20 cellular contexts compared by ENCODE assay signal in the genomic region with DNA sequence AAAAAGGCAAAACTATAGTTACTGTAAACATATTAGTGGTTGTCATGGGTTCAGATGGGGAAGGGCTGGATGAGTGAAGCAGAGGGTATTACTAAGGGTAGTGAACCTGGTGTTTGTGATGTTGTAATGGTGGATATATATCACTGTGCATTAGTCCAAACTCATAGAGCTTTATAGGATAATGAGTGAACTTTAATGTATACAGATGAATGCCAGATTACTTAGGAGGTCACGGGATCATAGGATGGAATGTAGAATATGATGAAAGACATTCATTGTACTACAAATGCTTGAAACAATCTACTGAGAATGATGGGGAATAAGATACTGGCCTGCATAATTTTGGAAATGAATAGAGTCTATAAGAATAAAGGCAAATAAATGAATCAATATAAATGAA.
DNase-seq lines count a peak whose midpoint lies in the region; TF ChIP-seq lines count a peak whose summit lies in the region.
"Had no signal": no experiment of that assay in that cellular context is flagged by ENCODE, and none has a peak within 500 bp of the region (broad histone marks: within the 10 kb centered on the region; RNA-seq: fewer than 3 reads in every experiment).

No MANE protein-coding gene starts in this region.

- CTCF ChIA-PET in OCI-LY7 (lab: Charles Lee; ENCODE audit: unreplicated experiment), result no interaction called here

- H3K4me3 ChIP-seq in OCI-LY7 (ENCODE audit: low read depth, low read length, poor library complexity, severe bottlenecking), result peak overlapping the region; percentile 25
- H3K4me3 ChIP-seq in skeletal muscle cell (ENCODE audit: low read depth, low read length), result no peak overlapping the region
- H3K4me3 ChIP-seq: GM23248, HAP-1, SK-N-MC had no signal

- peaks cover 32% of the 10 kb centered on the region; the same call in 1 of the 2 replicates for H3K9me3 ChIP-seq in OCI-LY7 (ENCODE audit: low read length)
- H3K9me3 ChIP-seq: HAP-1 had no signal

- DNase-seq in HCEC 1CT, result peak; percentile 32
- DNase-seq in OCI-LY7 (ENCODE audit: low spot score), result no peak
- peak; percentile 69 for DNase-seq in foreskin melanocyte
- DNase-seq in skeletal muscle cell (ENCODE audit: low read depth), result peak; percentile 5
- DNase-seq in activated CD4-positive, CD25-positive, alpha-beta regulatory T cell treated with anti-CD3 and anti-CD28 coated beads, Interleukin-2, amount 50 U/mL, for 72 hours, result no peak
- DNase-seq in GDM1 (lab: John Stamatoyannopoulos, UW), result no peak
- no peak for DNase-seq in NCI-H2081 (lab: John Stamatoyannopoulos, UW)
- DNase-seq: DMS79 treated with DMSO at 0.1 percent for 48 hours, GM23248, NCI-H1092 treated with DMSO at 0.1 percent for 48 hours, NCI-H146, NCI-H2029 treated with DMSO at 0.1 percent for 48 hours, NCI-H2171 treated with DMSO at 0.1 percent for 48 hours, NCI-H446, NCI-H526 treated with DMSO at 0.1 percent for 48 hours, OCI-M1, Right ventricle myocardium superior had no signal

- no peaks in the 10 kb centered on the region for H3K79me2 ChIP-seq in OCI-LY7 (ENCODE audit: insufficient read depth, low read depth, low read length)

- peak overlapping the region; percentile 46 for H3K4me2 ChIP-seq in OCI-LY7 (ENCODE audit: low read length)

- intact Hi-C loops in OCI-LY7 (cut with micrococcal nuclease; ENCODE audit: unreplicated experiment), result no loop called here

- no peaks in the 10 kb centered on the region for H3K9me2 ChIP-seq in OCI-LY7 (ENCODE audit: insufficient read depth, low read length)

- peaks cover 19% of the 10 kb centered on the region for H3K36me3 ChIP-seq in OCI-LY7 (ENCODE audit: insufficient read depth, low read length)
- H3K36me3 ChIP-seq: HAP-1 had no signal

- H3K4me1 ChIP-seq in OCI-LY7 (ENCODE audit: insufficient read depth, low read length, poor library complexity, severe bottlenecking), result peaks cover 18% of the 10 kb centered on the region

- TF ChIP-seq CTCF in OCI-LY7 (conservative IDR thresholded peaks at IDR 0.05; ENCODE audit: low read length), result no peak

- H3K27ac ChIP-seq in OCI-LY7 (ENCODE audit: low read depth, low read length, poor library complexity, severe bottlenecking), result peak overlapping the region; percentile 58
- H3K27ac ChIP-seq: C4-2B, GM23248, SK-N-MC had no signal

- peak overlapping the region; percentile 71 for H2AFZ ChIP-seq in OCI-LY7 (ENCODE audit: low read length)
- H2AFZ ChIP-seq: GM23248 had no signal

- H4K20me1 ChIP-seq in OCI-LY7 (ENCODE audit: insufficient read depth, low read length), result no peaks in the 10 kb centered on the region

- no TSS peak for BruUV-seq in OCI-LY7 (replicated peaks; lab: Mats Ljungman, UMichigan)

- POLR2A ChIA-PET in OCI-LY7 (lab: Charles Lee), result interaction anchor here (0.6 to 1.6 kb wide), 6 partner anchors 13 to 1085 kb away, joined by 3 to 5 read pairs (median 3); no protein-coding TSS in a partner anchor

Comparison
In these comparisons a context has a peak if more than half of its experiments do, and no peak if none do; other contexts are left out.
1. DNase-seq: peak in HCEC 1CT (single experiment), foreskin melanocyte (single experiment) and skeletal muscle cell (single experiment); none in OCI-LY7 (single experiment), activated CD4-positive, CD25-positive, alpha-beta regulatory T cell treated with anti-CD3 and anti-CD28 coated beads, Interleukin-2, amount 50 U/mL, for 72 hours (single experiment), GDM1 (single experiment) and NCI-H2081 (0 of 2).